1 cellular context compared by ENCODE assay signal in the genomic region with DNA sequence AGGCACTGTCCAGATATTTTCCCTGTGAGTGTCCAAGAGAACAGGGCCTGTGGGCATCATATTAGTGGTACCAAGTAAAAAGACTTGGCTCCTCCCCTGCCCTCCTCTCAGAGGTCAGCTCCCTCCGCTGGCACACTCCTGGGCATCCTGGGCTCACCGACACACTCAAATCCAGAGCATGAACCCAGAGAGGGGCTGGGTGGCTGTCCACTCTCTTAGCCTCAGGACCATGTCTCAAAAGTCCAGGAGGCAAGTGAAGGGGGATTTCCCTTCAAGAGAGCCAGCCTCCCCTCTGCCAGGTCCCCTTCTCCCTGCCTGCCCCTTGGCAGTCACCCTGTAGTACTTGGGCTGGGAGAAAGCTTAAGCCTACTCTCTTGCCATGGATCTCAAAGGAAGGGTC.
TF ChIP-seq lines count a peak whose summit lies in the region.

No MANE protein-coding gene starts in this region.

TF ChIP-seq in H1, 55 proteins besides CTCF, POLR2A, EP300 and RAD21:
- TF ChIP-seq CHD1 (IDR thresholded peaks at IDR 0.05; ENCODE audit: low read depth, low read length) (no peak), SIN3A (conservative IDR thresholded peaks at IDR 0.05 in 1 of 2, IDR thresholded peaks at IDR 0.05 in 1 of 2; ENCODE audit: low read depth in 1 of 2, low read length in 2 of 2) (no peak), GTF2F1 (IDR thresholded peaks at IDR 0.05; ENCODE audit: borderline replicate concordance, low read depth, low read length) (no peak), KDM1A (IDR thresholded peaks at IDR 0.05; ENCODE audit: borderline replicate concordance, low read length) (no peak), CBX5 (IDR thresholded peaks at IDR 0.05; ENCODE audit: low read depth, low read length) (no peak), RFX5 (IDR thresholded peaks at IDR 0.05; ENCODE audit: borderline replicate concordance, low read depth, low read length) (no peak), HDAC6 (IDR thresholded peaks at IDR 0.05; ENCODE audit: low read depth, low read length) (no peak), CEBPB (IDR thresholded peaks at IDR 0.05; ENCODE audit: low read depth, low read length) (no peak)
- TF ChIP-seq, protein P1, sequence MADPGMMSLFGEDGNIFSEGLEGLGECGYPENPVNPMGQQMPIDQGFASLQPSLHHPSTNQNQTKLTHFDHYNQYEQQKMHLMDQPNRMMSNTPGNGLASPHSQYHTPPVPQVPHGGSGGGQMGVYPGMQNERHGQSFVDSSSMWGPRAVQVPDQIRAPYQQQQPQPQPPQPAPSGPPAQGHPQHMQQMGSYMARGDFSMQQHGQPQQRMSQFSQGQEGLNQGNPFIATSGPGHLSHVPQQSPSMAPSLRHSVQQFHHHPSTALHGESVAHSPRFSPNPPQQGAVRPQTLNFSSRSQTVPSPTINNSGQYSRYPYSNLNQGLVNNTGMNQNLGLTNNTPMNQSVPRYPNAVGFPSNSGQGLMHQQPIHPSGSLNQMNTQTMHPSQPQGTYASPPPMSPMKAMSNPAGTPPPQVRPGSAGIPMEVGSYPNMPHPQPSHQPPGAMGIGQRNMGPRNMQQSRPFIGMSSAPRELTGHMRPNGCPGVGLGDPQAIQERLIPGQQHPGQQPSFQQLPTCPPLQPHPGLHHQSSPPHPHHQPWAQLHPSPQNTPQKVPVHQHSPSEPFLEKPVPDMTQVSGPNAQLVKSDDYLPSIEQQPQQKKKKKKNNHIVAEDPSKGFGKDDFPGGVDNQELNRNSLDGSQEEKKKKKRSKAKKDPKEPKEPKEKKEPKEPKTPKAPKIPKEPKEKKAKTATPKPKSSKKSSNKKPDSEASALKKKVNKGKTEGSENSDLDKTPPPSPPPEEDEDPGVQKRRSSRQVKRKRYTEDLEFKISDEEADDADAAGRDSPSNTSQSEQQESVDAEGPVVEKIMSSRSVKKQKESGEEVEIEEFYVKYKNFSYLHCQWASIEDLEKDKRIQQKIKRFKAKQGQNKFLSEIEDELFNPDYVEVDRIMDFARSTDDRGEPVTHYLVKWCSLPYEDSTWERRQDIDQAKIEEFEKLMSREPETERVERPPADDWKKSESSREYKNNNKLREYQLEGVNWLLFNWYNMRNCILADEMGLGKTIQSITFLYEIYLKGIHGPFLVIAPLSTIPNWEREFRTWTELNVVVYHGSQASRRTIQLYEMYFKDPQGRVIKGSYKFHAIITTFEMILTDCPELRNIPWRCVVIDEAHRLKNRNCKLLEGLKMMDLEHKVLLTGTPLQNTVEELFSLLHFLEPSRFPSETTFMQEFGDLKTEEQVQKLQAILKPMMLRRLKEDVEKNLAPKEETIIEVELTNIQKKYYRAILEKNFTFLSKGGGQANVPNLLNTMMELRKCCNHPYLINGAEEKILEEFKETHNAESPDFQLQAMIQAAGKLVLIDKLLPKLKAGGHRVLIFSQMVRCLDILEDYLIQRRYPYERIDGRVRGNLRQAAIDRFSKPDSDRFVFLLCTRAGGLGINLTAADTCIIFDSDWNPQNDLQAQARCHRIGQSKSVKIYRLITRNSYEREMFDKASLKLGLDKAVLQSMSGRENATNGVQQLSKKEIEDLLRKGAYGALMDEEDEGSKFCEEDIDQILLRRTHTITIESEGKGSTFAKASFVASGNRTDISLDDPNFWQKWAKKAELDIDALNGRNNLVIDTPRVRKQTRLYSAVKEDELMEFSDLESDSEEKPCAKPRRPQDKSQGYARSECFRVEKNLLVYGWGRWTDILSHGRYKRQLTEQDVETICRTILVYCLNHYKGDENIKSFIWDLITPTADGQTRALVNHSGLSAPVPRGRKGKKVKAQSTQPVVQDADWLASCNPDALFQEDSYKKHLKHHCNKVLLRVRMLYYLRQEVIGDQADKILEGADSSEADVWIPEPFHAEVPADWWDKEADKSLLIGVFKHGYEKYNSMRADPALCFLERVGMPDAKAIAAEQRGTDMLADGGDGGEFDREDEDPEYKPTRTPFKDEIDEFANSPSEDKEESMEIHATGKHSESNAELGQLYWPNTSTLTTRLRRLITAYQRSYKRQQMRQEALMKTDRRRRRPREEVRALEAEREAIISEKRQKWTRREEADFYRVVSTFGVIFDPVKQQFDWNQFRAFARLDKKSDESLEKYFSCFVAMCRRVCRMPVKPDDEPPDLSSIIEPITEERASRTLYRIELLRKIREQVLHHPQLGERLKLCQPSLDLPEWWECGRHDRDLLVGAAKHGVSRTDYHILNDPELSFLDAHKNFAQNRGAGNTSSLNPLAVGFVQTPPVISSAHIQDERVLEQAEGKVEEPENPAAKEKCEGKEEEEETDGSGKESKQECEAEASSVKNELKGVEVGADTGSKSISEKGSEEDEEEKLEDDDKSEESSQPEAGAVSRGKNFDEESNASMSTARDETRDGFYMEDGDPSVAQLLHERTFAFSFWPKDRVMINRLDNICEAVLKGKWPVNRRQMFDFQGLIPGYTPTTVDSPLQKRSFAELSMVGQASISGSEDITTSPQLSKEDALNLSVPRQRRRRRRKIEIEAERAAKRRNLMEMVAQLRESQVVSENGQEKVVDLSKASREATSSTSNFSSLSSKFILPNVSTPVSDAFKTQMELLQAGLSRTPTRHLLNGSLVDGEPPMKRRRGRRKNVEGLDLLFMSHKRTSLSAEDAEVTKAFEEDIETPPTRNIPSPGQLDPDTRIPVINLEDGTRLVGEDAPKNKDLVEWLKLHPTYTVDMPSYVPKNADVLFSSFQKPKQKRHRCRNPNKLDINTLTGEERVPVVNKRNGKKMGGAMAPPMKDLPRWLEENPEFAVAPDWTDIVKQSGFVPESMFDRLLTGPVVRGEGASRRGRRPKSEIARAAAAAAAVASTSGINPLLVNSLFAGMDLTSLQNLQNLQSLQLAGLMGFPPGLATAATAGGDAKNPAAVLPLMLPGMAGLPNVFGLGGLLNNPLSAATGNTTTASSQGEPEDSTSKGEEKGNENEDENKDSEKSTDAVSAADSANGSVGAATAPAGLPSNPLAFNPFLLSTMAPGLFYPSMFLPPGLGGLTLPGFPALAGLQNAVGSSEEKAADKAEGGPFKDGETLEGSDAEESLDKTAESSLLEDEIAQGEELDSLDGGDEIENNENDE (IDR thresholded peaks at IDR 0.05; ENCODE audit: insufficient replicate concordance, low read length), result no peak
